8 cellular contexts compared by ENCODE assay signal in genomic region chr16:11256657-11257130, GRCh38. TPM values are rescaled to one million over a fixed set of nuclear protein-coding genes. Genes with fewer than 3 reads are reported as not detected.
A peak's percentile ranks its signal among the peaks of the same experiment; 100 is the strongest.
DNase-seq lines count a peak whose midpoint lies in the region; ATAC-seq and TF ChIP-seq lines count a peak whose summit lies in the region.

No MANE protein-coding gene starts in this region.

- POLR2A ChIA-PET in T-cell (lab: Charles Lee) = interaction anchor here (0.5 to 1.9 kb wide), 23 partner anchors 10 to 659 kb away, joined by 3 to 19 read pairs (median 5); partner anchors contain the start of gene DEXI (in 1 of the 2)

- no peaks in the 10 kb centered on the region for H3K27me3 Mint-ChIP-seq in T-cell
- H3K27me3 Mint-ChIP-seq in dendritic cell treated with granulocyte-macrophage colony-stimulating factor and Interleukin-4, amounts not matched to agents 40 ng/mL and 50 ng/mL, for 4 days = peaks cover 16% of the 10 kb centered on the region
- no peaks in the 10 kb centered on the region for H3K27me3 Mint-ChIP-seq in stimulated activated naive B cell treated with anti-CD40 and anti-IgM and Interleukin-4, amounts not matched to agents 10 μg/mL and 1 μg/mL and 100 μg/mL, for 72 hours

- peaks cover 0 to 31% (median 9%) of the 10 kb centered on the region in 4 donors for H3K4me1 ChIP-seq in right lobe of liver

- peak overlapping the region; percentile 93 to 99 for H3K27ac Mint-ChIP-seq in T-cell
- peak overlapping the region; percentile 99 for H3K27ac Mint-ChIP-seq in dendritic cell treated with granulocyte-macrophage colony-stimulating factor and Interleukin-4, amounts not matched to agents 40 ng/mL and 50 ng/mL, for 4 days
- H3K27ac Mint-ChIP-seq in stimulated activated naive B cell treated with anti-CD40 and anti-IgM and Interleukin-4, amounts not matched to agents 10 μg/mL and 1 μg/mL and 100 μg/mL, for 72 hours = peak overlapping the region; percentile 100

- H3K9me3 ChIP-seq in right lobe of liver = no peaks in the 10 kb centered on the region

- TF ChIP-seq CTCF in right lobe of liver (IDR thresholded peaks at IDR 0.05) = no peak

- no peaks in the 10 kb centered on the region for H3K27me3 ChIP-seq in right lobe of liver

- peak overlapping the region; percentile 92 to 96 (median 95) for H3K4me3 Mint-ChIP-seq in T-cell
- peak overlapping the region; percentile 99 for H3K4me3 Mint-ChIP-seq in dendritic cell treated with granulocyte-macrophage colony-stimulating factor and Interleukin-4, amounts not matched to agents 40 ng/mL and 50 ng/mL, for 4 days
- H3K4me3 Mint-ChIP-seq in stimulated activated naive B cell treated with anti-CD40 and anti-IgM and Interleukin-4, amounts not matched to agents 10 μg/mL and 1 μg/mL and 100 μg/mL, for 72 hours = peak overlapping the region; percentile 96 to 100

- TF ChIP-seq POLR2A in right lobe of liver (IDR thresholded peaks at IDR 0.05) = no peak

- ATAC-seq in T-cell (replicated peaks in 1 of 4) (no peak), right lobe of liver (peak; percentile 23 to 36 (median 32)), HG02763 (IDR thresholded peaks at IDR 0.05; ENCODE audit: unreplicated experiment) (no peak)
- ATAC-seq in stimulated activated naive B cell treated with anti-CD40 and anti-IgM and Interleukin-4, amounts not matched to agents 10 μg/mL and 1 μg/mL and 100 μg/mL, for 72 hours (replicated peaks) = peak; percentile 28 to 38

- no peaks in the 10 kb centered on the region for H3K36me3 ChIP-seq in right lobe of liver

- DNase-seq in DMS153 (lab: John Stamatoyannopoulos, UW) (peak; percentile 23), DMS153 treated with DMSO at 0.1 percent for 48 hours (lab: John Stamatoyannopoulos, UW; ENCODE audit: unreplicated experiment) (no peak), T-cell (peak in 4 of 34 experiments; percentile 17 to 30 (median 21)), right lobe of liver (peak; percentile 72 to 78 (median 73)), NCI-H2029 (lab: John Stamatoyannopoulos, UW) (no peak)
- peak; percentile 87 for DNase-seq in stimulated activated naive B cell treated with anti-CD40 and anti-IgM and Interleukin-4, amounts not matched to agents 10 μg/mL and 1 μg/mL and 100 μg/mL, for 72 hours

- no peaks in the 10 kb centered on the region for H3K9me3 Mint-ChIP-seq in T-cell
- H3K9me3 Mint-ChIP-seq in dendritic cell treated with granulocyte-macrophage colony-stimulating factor and Interleukin-4, amounts not matched to agents 40 ng/mL and 50 ng/mL, for 4 days = no peaks in the 10 kb centered on the region
- H3K9me3 Mint-ChIP-seq in stimulated activated naive B cell treated with anti-CD40 and anti-IgM and Interleukin-4, amounts not matched to agents 10 μg/mL and 1 μg/mL and 100 μg/mL, for 72 hours = no peaks in the 10 kb centered on the region

- peak overlapping the region; percentile 90 to 96 (median 94) for H3K27ac ChIP-seq in right lobe of liver

- H3K4me1 Mint-ChIP-seq in T-cell = peaks cover 48 to 60% (median 52%) of the 10 kb centered on the region in 3 donors
- peaks cover 51% of the 10 kb centered on the region for H3K4me1 Mint-ChIP-seq in dendritic cell treated with granulocyte-macrophage colony-stimulating factor and Interleukin-4, amounts not matched to agents 40 ng/mL and 50 ng/mL, for 4 days (ENCODE audit: low read depth)
- peaks cover 44 to 61% of the 10 kb centered on the region in 2 donors for H3K4me1 Mint-ChIP-seq in stimulated activated naive B cell treated with anti-CD40 and anti-IgM and Interleukin-4, amounts not matched to agents 10 μg/mL and 1 μg/mL and 100 μg/mL, for 72 hours

- CTCF ChIA-PET in T-cell (lab: Charles Lee) = interaction anchor here (0.6 to 3.1 kb wide), 10 partner anchors 32 to 659 kb away, joined by 3 to 30 read pairs (median 4); partner anchors contain the start of gene GSPT1 (in 1 of the 2)

- intact Hi-C loops in dendritic cell treated with granulocyte-macrophage colony-stimulating factor and Interleukin-4, amounts not matched to agents 40 ng/mL and 50 ng/mL, for 4 days (cut with micrococcal nuclease) = loop anchor here (1.0 to 10.0 kb wide), 5 partner anchors 41 to 122 kb away; no protein-coding TSS in a partner anchor
- intact Hi-C loops in right lobe of liver (cut with DNase I) = loop anchor here (5.0 to 10.0 kb wide), 2 partner anchors 52 to 284 kb away; no protein-coding TSS in a partner anchor

- H3K4me3 ChIP-seq in right lobe of liver = peak overlapping the region; percentile 76 to 92 (median 89)

- WGBS in right lobe of liver (ENCODE audit: insufficient coverage, low coverage, low lambda C conversion rate, missing lambda C conversion rate) = 0% methylated on average over 19 of the region's 32 CpGs

- peaks cover 15% of the 10 kb centered on the region for H3K36me3 Mint-ChIP-seq in T-cell
- peaks cover 46% of the 10 kb centered on the region for H3K36me3 Mint-ChIP-seq in dendritic cell treated with granulocyte-macrophage colony-stimulating factor and Interleukin-4, amounts not matched to agents 40 ng/mL and 50 ng/mL, for 4 days (ENCODE audit: low read depth)
- H3K36me3 Mint-ChIP-seq in stimulated activated naive B cell treated with anti-CD40 and anti-IgM and Interleukin-4, amounts not matched to agents 10 μg/mL and 1 μg/mL and 100 μg/mL, for 72 hours = peaks cover 35 to 46% of the 10 kb centered on the region in 2 donors

RNA-seq across cellular contexts. Expression of gene SOCS1, which starts 0.7 kb away (rescaled TPM):
- 10 to 100 TPM; 49.2 to 67.2 (median 54.5) TPM for total RNA-seq in T-cell
- 10 to 100 TPM in 3 of 6 experiments, 1 to 10 TPM in 2, under 1 TPM in 1; 0.88 to 26.6 (median 10.9) TPM for total RNA-seq in right lobe of liver

RNA-seq across cellular contexts. Expression of gene TNP2, which starts 12.4 kb away (rescaled TPM):
- not detected for total RNA-seq in T-cell
- total RNA-seq in right lobe of liver = not detected

RNA-seq across cellular contexts. Expression of gene PRM3, which starts 16.7 kb away (rescaled TPM):
- total RNA-seq in T-cell = not detected
- not detected for total RNA-seq in right lobe of liver

RNA-seq across cellular contexts. Expression of gene PRM2, which starts 19.6 kb away (rescaled TPM):
- not detected for total RNA-seq in T-cell
- total RNA-seq in right lobe of liver = not detected

RNA-seq across cellular contexts. Expression of gene PRM1, which starts 24.4 kb away (rescaled TPM):
- total RNA-seq in T-cell (not detected), right lobe of liver (not detected)

Comparison
In these comparisons a context has a peak if more than half of its experiments do, and no peak if none do; other contexts are left out.
1. DNase-seq: peak in DMS153 (single experiment), right lobe of liver (3 of 3) and stimulated activated naive B cell treated with anti-CD40 and anti-IgM and Interleukin-4, amounts not matched to agents 10 μg/mL and 1 μg/mL and 100 μg/mL, for 72 hours (single experiment); none in DMS153 treated with DMSO at 0.1 percent for 48 hours (single experiment) and NCI-H2029 (single experiment).
2. ATAC-seq: peak in right lobe of liver (4 of 4) and stimulated activated naive B cell treated with anti-CD40 and anti-IgM and Interleukin-4, amounts not matched to agents 10 μg/mL and 1 μg/mL and 100 μg/mL, for 72 hours (2 of 2); none in T-cell (0 of 4) and HG02763 (single experiment).
3. Peak in every context shown above with its lines, with median percentiles within 50 percentile points of each other: H3K27ac Mint-ChIP-seq and H3K4me3 Mint-ChIP-seq.